9 cellular contexts compared by ENCODE assay signal in the genomic region with DNA sequence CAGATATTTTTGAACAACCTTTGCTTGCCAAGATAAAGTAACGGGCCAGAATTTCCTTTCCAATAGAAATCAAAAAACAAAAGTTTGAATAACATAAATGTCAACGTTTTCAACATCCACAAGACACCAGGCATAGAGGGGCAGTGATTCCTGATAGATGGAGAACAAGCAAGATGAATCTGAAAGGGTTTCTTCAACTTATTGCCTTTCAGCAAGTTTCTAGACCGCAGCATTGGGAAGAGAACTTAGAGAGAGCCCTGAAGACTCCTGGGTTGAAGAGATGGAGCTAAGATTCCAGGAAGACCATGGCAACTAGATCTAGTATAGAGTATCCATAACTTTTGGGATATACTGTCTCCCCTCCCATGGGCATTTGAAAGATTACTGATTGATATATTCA.
"Had no signal": no experiment of that assay in that cellular context is flagged by ENCODE, and none has a peak within 500 bp of the region (broad histone marks: within the 10 kb centered on the region; RNA-seq: fewer than 3 reads in every experiment).

No MANE protein-coding gene starts in this region.

- H3K27me3 Mint-ChIP-seq: IgD-negative memory B cell had no signal

- H3K4me1 Mint-ChIP-seq: IgD-negative memory B cell had no signal

- H3K4me3 ChIP-seq: K562 had no signal

- ATAC-seq: HepG2, K562 had no signal

- H3K4me2 ChIP-seq: KMS-11 had no signal

- H3K4me3 Mint-ChIP-seq: IgD-negative memory B cell had no signal

- H3K27ac Mint-ChIP-seq: IgD-negative memory B cell had no signal

- H3K9ac ChIP-seq: KMS-11 had no signal

- DNase-seq: IMR-90, KBM-7, KG1 had no signal

- FAIRE-seq: HepG2, HTR-8/SVneo, K562 had no signal

- H3K36me3 Mint-ChIP-seq: IgD-negative memory B cell had no signal

- H3K27ac ChIP-seq: HL-60, KMS-11 had no signal
